8 cellular contexts compared by ENCODE assay signal in genomic region chr13:47999973-48000372, GRCh38. TPM values are rescaled to one million over a fixed set of nuclear protein-coding genes. Genes with fewer than 3 reads are reported as not detected.
DNase-seq lines count a peak whose midpoint lies in the region; ATAC-seq and TF ChIP-seq lines count a peak whose summit lies in the region.

No MANE protein-coding gene starts in this region.

- H3K27me3 ChIP-seq in gastrocnemius medialis = no peaks in the 10 kb centered on the region

- H3K9ac ChIP-seq in SK-N-MC (ENCODE audit: insufficient read length) = peak overlapping the region; percentile 96

- ATAC-seq in gastrocnemius medialis (no peak), HG03432 (IDR thresholded peaks at IDR 0.05; ENCODE audit: unreplicated experiment) (no peak), HG02852 (IDR thresholded peaks at IDR 0.05; ENCODE audit: unreplicated experiment) (no peak)

- peaks cover 34 to 36% of the 10 kb centered on the region in 2 donors for H3K4me1 ChIP-seq in gastrocnemius medialis

- TF ChIP-seq POLR2A in gastrocnemius medialis (IDR thresholded peaks at IDR 0.05) = no peak

- H3K27ac ChIP-seq in SK-N-MC = no peak overlapping the region
- H3K27ac ChIP-seq in gastrocnemius medialis = peak overlapping the region; percentile 92 to 96 (median 94)

- DNase-seq in SK-N-MC (ENCODE audit: low read depth, low spot score) = no peak
- DNase-seq in fibroblast of villous mesenchyme (ENCODE audit: low read depth) = no peak
- DNase-seq in gastrocnemius medialis = no peak
- DNase-seq in SIG-M5 (lab: John Stamatoyannopoulos, UW) = no peak
- no peak for DNase-seq in stimulated activated CD4-positive, alpha-beta T cell treated with anti-CD3 and anti-CD28 coated beads, Interleukin-2, amount 100 ng/mL, for 24 hours

- H3K4me3 ChIP-seq in GM12875 (ENCODE audit: low read depth, low read length) = peak overlapping the region; percentile 83
- H3K4me3 ChIP-seq in SK-N-MC = peak overlapping the region; percentile 99
- peak overlapping the region; percentile 99 for H3K4me3 ChIP-seq in fibroblast of villous mesenchyme (ENCODE audit: low read depth, low read length)
- peak overlapping the region; percentile 86 to 100 (median 94) for H3K4me3 ChIP-seq in gastrocnemius medialis

- TF ChIP-seq CTCF in GM12875 (IDR thresholded peaks at IDR 0.05; ENCODE audit: borderline replicate concordance, insufficient read depth, low read depth, low read length) = no peak
- no peak for TF ChIP-seq CTCF in fibroblast of villous mesenchyme (IDR thresholded peaks at IDR 0.05; ENCODE audit: insufficient read depth, low read depth, low read length)
- TF ChIP-seq CTCF in gastrocnemius medialis (IDR thresholded peaks at IDR 0.05 in 4 of 5, conservative IDR thresholded peaks at IDR 0.05 in 1 of 5) = no peak

- in situ Hi-C loops in gastrocnemius medialis (cut with MboI; ENCODE audit: low sequenced_read_pairs in 4 of 4) = no loop called here

- H3K36me3 ChIP-seq in SK-N-MC (ENCODE audit: insufficient read depth, low read length) = peaks cover 23% of the 10 kb centered on the region
- no peaks in the 10 kb centered on the region for H3K36me3 ChIP-seq in gastrocnemius medialis

- H3K9me3 ChIP-seq in SK-N-MC (ENCODE audit: low read depth, low read length) (no peaks in the 10 kb centered on the region), gastrocnemius medialis (no peaks in the 10 kb centered on the region)

- intact Hi-C loops in gastrocnemius medialis (cut with DNase I; ENCODE audit: low total_unique reads) = loop anchor here (1.0 kb wide), 1 partner anchor 39 kb away; no protein-coding TSS in a partner anchor

RNA-seq across cellular contexts. Expression of gene SUCLA2, which starts 1.1 kb away (rescaled TPM):
- total RNA-seq in fibroblast of villous mesenchyme (50.9 and 59.2 TPM in 2 replicates), gastrocnemius medialis (100 to 1,000 TPM in 2 of 4 donors, 10 to 100 TPM in 2; 82.2 to 142 (median 97.0) TPM)

RNA-seq across cellular contexts. Expression of gene NUDT15, which starts 37.6 kb away (rescaled TPM):
- total RNA-seq in fibroblast of villous mesenchyme = 14.5 and 23.7 TPM in 2 replicates
- total RNA-seq in gastrocnemius medialis = 10 to 100 TPM in 2 of 4 donors, 1 to 10 TPM in 2; 7.1 to 13.9 (median 10.7) TPM
